9 cellular contexts compared by ENCODE assay signal in genomic region chr17:50133028-50133768, GRCh38. TPM values are rescaled to one million over a fixed set of nuclear protein-coding genes. Genes with fewer than 3 reads are reported as not detected.
DNase-seq lines count a peak whose midpoint lies in the region; ATAC-seq and TF ChIP-seq lines count a peak whose summit lies in the region.
"Had no signal": no experiment of that assay in that cellular context is flagged by ENCODE, and none has a peak within 500 bp of the region (broad histone marks: within the 10 kb centered on the region; RNA-seq: fewer than 3 reads in every experiment).

No MANE protein-coding gene starts in this region.

- H3K4me1 ChIP-seq in gastrocnemius medialis = peaks cover 35 to 47% of the 10 kb centered on the region in 2 donors

- no peaks in the 10 kb centered on the region for H3K27me3 ChIP-seq in WERI-Rb-1 (ENCODE audit: insufficient read depth, low read depth, severe bottlenecking)
- H3K27me3 ChIP-seq in gastrocnemius medialis = peaks cover 0 to 4% (median 0%) of the 10 kb centered on the region in 3 donors

- TF ChIP-seq POLR2A in GM18951 (IDR thresholded peaks at IDR 0.05; ENCODE audit: extremely low read depth, insufficient read depth, insufficient read length) (peak; percentile 7), gastrocnemius medialis (IDR thresholded peaks at IDR 0.05) (no peak)

- peaks cover 36% of the 10 kb centered on the region for H3K36me3 ChIP-seq in WERI-Rb-1
- H3K36me3 ChIP-seq in gastrocnemius medialis = peaks cover 0 to 25% of the 10 kb centered on the region in 2 donors

- intact Hi-C loops in gastrocnemius medialis (cut with DNase I; ENCODE audit: low total_unique reads) = loop anchor here (2.0 to 5.0 kb wide), 3 partner anchors 20 to 38 kb away; partner anchors contain the start of genes PDK2 and SGCA

- peak; percentile 89 to 93 for ATAC-seq in gastrocnemius medialis
- no peak for ATAC-seq in GM21576 (IDR thresholded peaks at IDR 0.05; ENCODE audit: unreplicated experiment)
- no peak for ATAC-seq in HG03378 (IDR thresholded peaks at IDR 0.05; ENCODE audit: unreplicated experiment)

- in situ Hi-C loops in GM18951 (cut with MboI; ENCODE audit: low sequenced_read_pairs, unreplicated experiment) = no loop called here
- in situ Hi-C loops in gastrocnemius medialis (cut with MboI; ENCODE audit: low sequenced_read_pairs in 4 of 4) = no loop called here

- H3K4me3 ChIP-seq in WERI-Rb-1 (ENCODE audit: low read depth, low read length) (no peak overlapping the region), gastrocnemius medialis (no peak overlapping the region)

- no peak for DNase-seq in WERI-Rb-1
- DNase-seq in hepatic stellate cell (ENCODE audit: low spot score) = peak; percentile 92
- peak; percentile 81 to 90 for DNase-seq in gastrocnemius medialis
- DNase-seq in NCI-H146 treated with DMSO at 0.1 percent for 48 hours (lab: John Stamatoyannopoulos, UW; ENCODE audit: unreplicated experiment) = no peak
- DNase-seq in D341Med (ENCODE audit: low spot score) = no peak

- TF ChIP-seq CTCF in WERI-Rb-1 (IDR thresholded peaks at IDR 0.05; ENCODE audit: low read depth, low read length) = no peak
- TF ChIP-seq CTCF in gastrocnemius medialis (IDR thresholded peaks at IDR 0.05 in 4 of 5, conservative IDR thresholded peaks at IDR 0.05 in 1 of 5) = no peak

- H3K27ac ChIP-seq in WERI-Rb-1 (peak overlapping the region; percentile 5), gastrocnemius medialis (peak overlapping the region; percentile 89 to 95 (median 95))
- H3K27ac ChIP-seq: epithelial cell of prostate had no signal

- peaks cover 2% of the 10 kb centered on the region for H3K9me3 ChIP-seq in WERI-Rb-1 (ENCODE audit: severe bottlenecking)
- H3K9me3 ChIP-seq in gastrocnemius medialis = no peaks in the 10 kb centered on the region

RNA-seq across cellular contexts. Expression of gene SAMD14, which starts 3.2 kb away (rescaled TPM):
- total RNA-seq in gastrocnemius medialis = 1 to 10 TPM in 1 of 4 donors, under 1 TPM in 2, not detected in 1; 0.04 to 3.8 (median 0.31) TPM

RNA-seq across cellular contexts. Expression of gene PPP1R9B, which starts 17.3 kb away (rescaled TPM):
- total RNA-seq in gastrocnemius medialis = 10 to 100 TPM in 2 of 4 donors, 1 to 10 TPM in 2; 4.7 to 18.8 (median 11.0) TPM

RNA-seq across cellular contexts. Expression of gene SGCA, which starts 32.6 kb away (rescaled TPM):
- 100 to 1,000 TPM; 227 to 385 (median 292) TPM for total RNA-seq in gastrocnemius medialis

RNA-seq across cellular contexts. Expression of gene PDK2, which starts 38.0 kb away (rescaled TPM):
- total RNA-seq in gastrocnemius medialis = 100 to 1,000 TPM; 111 to 335 (median 124) TPM

Comparison
In these comparisons a context has a peak if more than half of its experiments do, and no peak if none do; other contexts are left out.
1. DNase-seq: peak in hepatic stellate cell (single experiment) and gastrocnemius medialis (2 of 2); none in WERI-Rb-1 (single experiment), NCI-H146 treated with DMSO at 0.1 percent for 48 hours (single experiment) and D341Med (single experiment).
2. ATAC-seq: peak in gastrocnemius medialis (2 of 2); none in GM21576 (single experiment) and HG03378 (single experiment).